In the genomic region with DNA sequence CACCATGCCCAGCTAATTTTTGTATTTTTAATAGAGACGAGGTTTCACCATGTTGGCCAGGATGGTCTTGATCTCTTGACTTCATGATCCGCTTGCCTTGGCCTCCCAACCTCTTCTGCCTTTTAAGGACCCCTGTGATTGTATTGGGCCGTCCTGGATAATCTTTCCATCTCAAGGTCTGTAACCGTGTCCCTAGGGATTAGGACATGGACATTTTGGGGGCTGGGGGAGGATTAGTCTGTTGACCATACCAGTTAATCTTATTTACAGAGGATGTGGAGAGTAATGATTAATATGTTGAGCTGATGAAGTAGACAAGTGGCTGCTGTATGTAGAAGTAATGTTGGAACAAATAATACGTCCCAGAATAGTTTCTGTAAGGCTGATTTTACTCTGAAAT, we compare ENCODE assay signal across 16 cellular contexts. TPM values are rescaled to one million over a fixed set of nuclear protein-coding genes. Genes with fewer than 3 reads are reported as not detected.
DNase-seq lines count a peak whose midpoint lies in the region; ATAC-seq and TF ChIP-seq lines count a peak whose summit lies in the region.
"Had no signal": no experiment of that assay in that cellular context is flagged by ENCODE, and none has a peak within 500 bp of the region (broad histone marks: within the 10 kb centered on the region; RNA-seq: fewer than 3 reads in every experiment).

No MANE protein-coding gene starts in this region.

- H3K27me3 ChIP-seq in HL-60 (ENCODE audit: insufficient read depth, poor library complexity, severe bottlenecking), result no peaks in the 10 kb centered on the region

- TF ChIP-seq CTCF in HL-60 (IDR thresholded peaks at IDR 0.05; ENCODE audit: insufficient read depth, low read length), result no peak

- H3K27ac ChIP-seq in HL-60 (replicated peaks), result peak overlapping the region; percentile 52
- H3K27ac ChIP-seq: parathyroid adenoma had no signal

- no peaks in the 10 kb centered on the region for H3K27me3 Mint-ChIP-seq in activated T-cell treated with anti-CD3 and anti-CD28 coated beads, Interleukin-2, amount 50 U/mL, for 24 hours
- H3K27me3 Mint-ChIP-seq in activated naive CD8-positive, alpha-beta T cell treated with anti-CD3 and anti-CD28 coated beads, Interleukin-2, amount 10 ng/mL, durations not matched to agents 7 days and 5 days, result no peaks in the 10 kb centered on the region

- no peaks in the 10 kb centered on the region for H3K9me3 Mint-ChIP-seq in activated T-cell treated with anti-CD3 and anti-CD28 coated beads, Interleukin-2, amount 50 U/mL, for 24 hours
- no peaks in the 10 kb centered on the region for H3K9me3 Mint-ChIP-seq in activated naive CD8-positive, alpha-beta T cell treated with anti-CD3 and anti-CD28 coated beads, Interleukin-2, amount 10 ng/mL, durations not matched to agents 7 days and 5 days
- H3K9me3 Mint-ChIP-seq in stimulated activated effector memory CD8-positive, alpha-beta T cell treated with anti-CD3 and anti-CD28 coated beads, Interleukin-12 subunit alpha, Interleukin-12 subunit beta, amount 100 ng/mL, for 72 hours, result no peaks in the 10 kb centered on the region

- DNase-seq in activated T-cell treated with anti-CD3 and anti-CD28 coated beads, Interleukin-2, amount 50 U/mL, for 24 hours, result no peak
- no peak for DNase-seq in activated T-cell treated with anti-CD3 and anti-CD28 coated beads, Interleukin-2, amount 50 U/mL, for 1 hour
- DNase-seq in HL-60 (ENCODE audit: low read depth in 1 of 2, low spot score in 1 of 2), result no peak
- DNase-seq in activated naive CD8-positive, alpha-beta T cell treated with anti-CD3 and anti-CD28 coated beads, Interleukin-2, amount 10 ng/mL, durations not matched to agents 7 days and 5 days, result no peak
- no peak for DNase-seq in stimulated activated effector memory CD8-positive, alpha-beta T cell treated with anti-CD3 and anti-CD28 coated beads, Interleukin-12 subunit alpha, Interleukin-12 subunit beta, amount 100 ng/mL, for 72 hours (ENCODE audit: low spot score in 2 of 2)
- no peak for DNase-seq in SKM-1 treated with dmso at 0.1 percent for 144 hours (lab: John Stamatoyannopoulos, UW; ENCODE audit: unreplicated experiment)
- no peak for DNase-seq in NCI-H187 treated with DMSO at 0.1 percent for 48 hours (lab: John Stamatoyannopoulos, UW)
- no peak for DNase-seq in globus pallidus (ENCODE audit: low spot score)
- DNase-seq: ACHN; activated CD8-positive, alpha-beta memory T cell treated with anti-CD3 and anti-CD28 coated beads, Interleukin-2, amount 50 U/mL, for 48 hours; amniotic stem cell; GOT3; NCI-H146; PC-3; SK-N-SH had no signal

- H3K4me3 ChIP-seq in HL-60 (replicated peaks; ENCODE audit: insufficient read depth, low read length), result no peak overlapping the region; the same call in 1 of the 2 replicates

- no peak for ATAC-seq in activated naive CD8-positive, alpha-beta T cell treated with anti-CD3 and anti-CD28 coated beads, Interleukin-2, amount 10 ng/mL, durations not matched to agents 7 days and 5 days (ENCODE audit: low read depth)
- no peak for ATAC-seq in stimulated activated effector memory CD8-positive, alpha-beta T cell treated with anti-CD3 and anti-CD28 coated beads, Interleukin-12 subunit alpha, Interleukin-12 subunit beta, amount 100 ng/mL, for 72 hours
- ATAC-seq: PC-3 had no signal

- H3K36me3 Mint-ChIP-seq in activated T-cell treated with anti-CD3 and anti-CD28 coated beads, Interleukin-2, amount 50 U/mL, for 24 hours (ENCODE audit: low read depth), result peaks cover 18% of the 10 kb centered on the region
- peaks cover 28% of the 10 kb centered on the region for H3K36me3 Mint-ChIP-seq in activated naive CD8-positive, alpha-beta T cell treated with anti-CD3 and anti-CD28 coated beads, Interleukin-2, amount 10 ng/mL, durations not matched to agents 7 days and 5 days
- H3K36me3 Mint-ChIP-seq in stimulated activated effector memory CD8-positive, alpha-beta T cell treated with anti-CD3 and anti-CD28 coated beads, Interleukin-12 subunit alpha, Interleukin-12 subunit beta, amount 100 ng/mL, for 72 hours, result peaks cover 15% of the 10 kb centered on the region

- peak overlapping the region; percentile 67 for H3K4me3 Mint-ChIP-seq in activated T-cell treated with anti-CD3 and anti-CD28 coated beads, Interleukin-2, amount 50 U/mL, for 24 hours
- H3K4me3 Mint-ChIP-seq in activated naive CD8-positive, alpha-beta T cell treated with anti-CD3 and anti-CD28 coated beads, Interleukin-2, amount 10 ng/mL, durations not matched to agents 7 days and 5 days, result peak overlapping the region; percentile 74
- H3K4me3 Mint-ChIP-seq in stimulated activated effector memory CD8-positive, alpha-beta T cell treated with anti-CD3 and anti-CD28 coated beads, Interleukin-12 subunit alpha, Interleukin-12 subunit beta, amount 100 ng/mL, for 72 hours, result peak overlapping the region; percentile 57

- POLR2A ChIA-PET in activated naive CD8-positive, alpha-beta T cell treated with anti-CD3 and anti-CD28 coated beads, Interleukin-2, amount 10 ng/mL, durations not matched to agents 7 days and 5 days (lab: Charles Lee), result interaction anchor here (1.9 kb wide), 1 partner anchor 23 kb away, joined by 7 read pairs; the partner anchor contains the start of gene LNPEP

- H3K4me1 Mint-ChIP-seq in activated T-cell treated with anti-CD3 and anti-CD28 coated beads, Interleukin-2, amount 50 U/mL, for 24 hours (ENCODE audit: low read depth), result peaks cover 79% of the 10 kb centered on the region
- peaks cover 69% of the 10 kb centered on the region for H3K4me1 Mint-ChIP-seq in activated naive CD8-positive, alpha-beta T cell treated with anti-CD3 and anti-CD28 coated beads, Interleukin-2, amount 10 ng/mL, durations not matched to agents 7 days and 5 days
- peaks cover 60% of the 10 kb centered on the region for H3K4me1 Mint-ChIP-seq in stimulated activated effector memory CD8-positive, alpha-beta T cell treated with anti-CD3 and anti-CD28 coated beads, Interleukin-12 subunit alpha, Interleukin-12 subunit beta, amount 100 ng/mL, for 72 hours

- peak overlapping the region; percentile 92 for H3K27ac Mint-ChIP-seq in activated T-cell treated with anti-CD3 and anti-CD28 coated beads, Interleukin-2, amount 50 U/mL, for 24 hours
- peak overlapping the region; percentile 79 for H3K27ac Mint-ChIP-seq in activated naive CD8-positive, alpha-beta T cell treated with anti-CD3 and anti-CD28 coated beads, Interleukin-2, amount 10 ng/mL, durations not matched to agents 7 days and 5 days
- H3K27ac Mint-ChIP-seq in stimulated activated effector memory CD8-positive, alpha-beta T cell treated with anti-CD3 and anti-CD28 coated beads, Interleukin-12 subunit alpha, Interleukin-12 subunit beta, amount 100 ng/mL, for 72 hours, result no peak overlapping the region

RNA-seq across cellular contexts. Expression of gene LNPEP, which starts 23.1 kb away (rescaled TPM):
- total RNA-seq in activated naive CD8-positive, alpha-beta T cell treated with anti-CD3 and anti-CD28 coated beads, Interleukin-2, amount 10 ng/mL, durations not matched to agents 7 days and 5 days, result 100 to 1,000 TPM; 100 to 106 TPM
